Comparison of ENCODE assay signal across 17 cellular contexts in genomic region chr6:133995758-133996157, GRCh38. TPM values are rescaled to one million over a fixed set of nuclear protein-coding genes. Genes with fewer than 3 reads are reported as not detected.
DNase-seq lines count a peak whose midpoint lies in the region; ATAC-seq, FAIRE-seq and TF ChIP-seq lines count a peak whose summit lies in the region.
"Had no signal": no experiment of that assay in that cellular context is flagged by ENCODE, and none has a peak within 500 bp of the region (broad histone marks: within the 10 kb centered on the region; RNA-seq: fewer than 3 reads in every experiment).

No MANE protein-coding gene starts in this region.

- H3K36me3 ChIP-seq in cardiac muscle cell, result no peaks in the 10 kb centered on the region
- H3K36me3 ChIP-seq in mesenchymal stem cell (ENCODE audit: control insufficient read depth in 1 of 2, insufficient read depth in 2 of 2, low read depth in 1 of 2, low read length in 2 of 2), result no peaks in the 10 kb centered on the region

- intact Hi-C loops in left ventricle myocardium superior (cut with micrococcal nuclease) (no loop called here), left colon (cut with DNase I, micrococcal nuclease) (no loop called here)

- H3K9ac ChIP-seq in mesenchymal stem cell (ENCODE audit: low read length), result no peak overlapping the region
- H3K9ac ChIP-seq: GM23248 had no signal

- no peaks in the 10 kb centered on the region for H3K27me3 ChIP-seq in cardiac muscle cell
- no peaks in the 10 kb centered on the region for H3K27me3 ChIP-seq in mesenchymal stem cell (ENCODE audit: control insufficient read depth in 1 of 2, insufficient read depth in 1 of 2, low read length in 2 of 2)

- no peak overlapping the region for H3K4me3 ChIP-seq in cardiac muscle cell
- no peak overlapping the region for H3K4me3 ChIP-seq in mesenchymal stem cell (ENCODE audit: insufficient read depth in 1 of 2, low read depth in 1 of 2, low read length in 2 of 2)
- H3K4me3 ChIP-seq: GM23248 had no signal

- 83% methylated on average over 2 of the region's 3 CpGs for WGBS in mesenchymal stem cell

- ATAC-seq in left ventricle myocardium superior (no peak), left colon (peak; percentile 75), GM21717 (IDR thresholded peaks at IDR 0.05; ENCODE audit: unreplicated experiment) (no peak)

- H2AK5ac ChIP-seq in mesenchymal stem cell (ENCODE audit: low read length, severe bottlenecking), result no peak overlapping the region

- peak overlapping the region; percentile 12 for H3K27ac ChIP-seq in cardiac muscle cell
- peak overlapping the region; percentile 57 for H3K27ac ChIP-seq in VCaP
- H3K27ac ChIP-seq in mesenchymal stem cell (ENCODE audit: low read length, poor library complexity, severe bottlenecking), result no peak overlapping the region
- H3K27ac ChIP-seq: C4-2B, GM23248 had no signal

- no peaks in the 10 kb centered on the region for H3K9me3 ChIP-seq in cardiac muscle cell (ENCODE audit: low read depth)
- H3K9me3 ChIP-seq in mesenchymal stem cell (ENCODE audit: control insufficient read depth, low read length), result no peaks in the 10 kb centered on the region

- no peak overlapping the region for H4K8ac ChIP-seq in mesenchymal stem cell (ENCODE audit: low read length)

- DNase-seq in cardiac muscle cell (ENCODE audit: low read depth in 1 of 2, low spot score in 1 of 2) (no peak), left ventricle myocardium superior (no peak), left colon (no peak), GM10266 (ENCODE audit: extremely low spot score) (no peak), urothelium cell line (ENCODE audit: low spot score) (no peak), mesenchymal stem cell (no peak)
- DNase-seq: 8988T; CD4-positive, alpha-beta memory T cell; DMS79 treated with DMSO at 0.1 percent for 48 hours; EL; GM23248; H9 had no signal

- H3K4me1 ChIP-seq in cardiac muscle cell (ENCODE audit: low read depth) (no peaks in the 10 kb centered on the region), mesenchymal stem cell (ENCODE audit: control insufficient read depth, insufficient read depth, low read depth, low read length) (no peaks in the 10 kb centered on the region)

- no peaks in the 10 kb centered on the region for H3K79me1 ChIP-seq in mesenchymal stem cell (replicated peaks; ENCODE audit: low read length, poor library complexity, severe bottlenecking)

- no peak for FAIRE-seq in urothelium cell line (lab: Jason Lieb, UNC)
- FAIRE-seq: G401.6, GM12892 had no signal

- no peak overlapping the region for H2BK5ac ChIP-seq in mesenchymal stem cell (ENCODE audit: low read depth, low read length, poor library complexity, severe bottlenecking)

- H2BK120ac ChIP-seq in mesenchymal stem cell (ENCODE audit: low read depth, low read length), result no peak overlapping the region

- H4K91ac ChIP-seq in mesenchymal stem cell (ENCODE audit: low read length), result no peak overlapping the region

- no peak overlapping the region for H2BK15ac ChIP-seq in mesenchymal stem cell (ENCODE audit: low read depth, poor library complexity, severe bottlenecking)

- H3K4me2 ChIP-seq in mesenchymal stem cell (ENCODE audit: low read length, poor library complexity, severe bottlenecking), result no peak overlapping the region

- no peak overlapping the region for H3K4ac ChIP-seq in mesenchymal stem cell (ENCODE audit: low read depth in 1 of 2, low read length in 2 of 2)

- H2BK12ac ChIP-seq in mesenchymal stem cell (ENCODE audit: low read length in 2 of 2), result no peak overlapping the region

- TF ChIP-seq CTCF in cardiac muscle cell (IDR thresholded peaks at IDR 0.05; ENCODE audit: low read depth, low read length) (no peak), VCaP (conservative IDR thresholded peaks at IDR 0.05) (no peak), GM10266 (IDR thresholded peaks at IDR 0.05; ENCODE audit: control insufficient read depth, insufficient read depth, low read depth, missing control alignments) (no peak)

- H3K14ac ChIP-seq in mesenchymal stem cell (ENCODE audit: low read length in 2 of 2), result no peak overlapping the region

- H3K18ac ChIP-seq in mesenchymal stem cell (ENCODE audit: low read depth in 1 of 2, low read length in 2 of 2), result no peak overlapping the region

- H3K23ac ChIP-seq in mesenchymal stem cell (ENCODE audit: low read length in 2 of 2), result no peak overlapping the region

- H2AFZ ChIP-seq in mesenchymal stem cell (ENCODE audit: low read depth, low read length), result no peak overlapping the region
- H2AFZ ChIP-seq: GM23248 had no signal

RNA-seq across cellular contexts. Expression of gene TBPL1, which starts 42.7 kb away (rescaled TPM):
- total RNA-seq in cardiac muscle cell, result 11.5 and 14.7 TPM in 2 replicates
- polyA plus RNA-seq in cardiac muscle cell, result 32.1 and 43.8 TPM in 2 replicates
- 14.2 TPM for total RNA-seq in left ventricle myocardium superior
- total RNA-seq in left colon, result 10 to 100 TPM; 18.2 to 22.2 TPM
- 38.8 TPM for polyA plus RNA-seq in mesenchymal stem cell (2013, experiment 1 of 2)
- polyA plus RNA-seq in mesenchymal stem cell (2013, experiment 2 of 2), result 40.4 TPM

RNA-seq across cellular contexts. Expression of gene SLC2A12, which starts 56.7 kb away (rescaled TPM):
- total RNA-seq in cardiac muscle cell (4.0 and 6.5 TPM in 2 replicates), left ventricle myocardium superior (21.1 TPM), left colon (1 to 10 TPM in 1 of 2 donors, under 1 TPM in 1; 0.67 to 1.3 TPM)
- polyA plus RNA-seq in cardiac muscle cell, result 3.8 and 6.4 TPM in 2 replicates
- 1.6 TPM for polyA plus RNA-seq in mesenchymal stem cell (2013, experiment 1 of 2)
- 1.7 TPM for polyA plus RNA-seq in mesenchymal stem cell (2013, experiment 2 of 2)
- total RNA-seq: CD4-positive, alpha-beta memory T cell had no signal
- polyA plus RNA-seq: CD4-positive, alpha-beta memory T cell had no signal
